17 cellular contexts compared by ENCODE assay signal in the genomic region with DNA sequence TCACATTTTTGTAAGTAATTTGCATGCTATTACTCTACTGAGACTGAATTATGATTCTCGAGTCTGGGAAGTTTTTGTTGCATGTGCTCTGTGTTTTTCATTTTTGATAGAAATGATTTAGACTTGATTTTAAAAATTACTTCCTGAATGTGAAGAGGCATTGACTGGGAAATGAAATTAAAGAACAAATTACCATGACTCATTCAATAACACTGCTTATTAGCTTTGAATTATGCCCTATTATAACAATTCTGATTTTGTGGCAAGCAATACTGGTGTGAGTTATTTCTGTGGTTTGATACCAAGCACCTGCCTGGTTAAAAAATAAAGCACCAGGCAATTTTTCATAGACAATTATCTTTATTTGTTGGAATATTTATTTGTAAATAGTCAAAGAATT. TPM values are rescaled to one million over a fixed set of nuclear protein-coding genes. Genes with fewer than 3 reads are reported as not detected.
DNase-seq lines count a peak whose midpoint lies in the region; ATAC-seq, FAIRE-seq and TF ChIP-seq lines count a peak whose summit lies in the region.
"Had no signal": no experiment of that assay in that cellular context is flagged by ENCODE, and none has a peak within 500 bp of the region (broad histone marks: within the 10 kb centered on the region; RNA-seq: fewer than 3 reads in every experiment).

No MANE protein-coding gene starts in this region.

- H3K4me2 ChIP-seq in HCT116 (ENCODE audit: low read length) = peak overlapping the region; percentile 41
- H3K4me2 ChIP-seq in keratinocyte (ENCODE audit: control insufficient read depth, extremely low read depth, insufficient read depth, low read depth, low read length) = no peak overlapping the region

- TF ChIP-seq POLR2A in HCT116 (IDR thresholded peaks at IDR 0.05; ENCODE audit: borderline replicate concordance, extremely low read depth, insufficient read depth, insufficient read length) (no peak), GM12892 (IDR thresholded peaks at IDR 0.05; ENCODE audit: low read depth, low read length) (no peak)

- RAD21 ChIA-PET in HCT116 (lab: Charles Lee; ENCODE audit: low non-redundant PET in 1 of 2, low total read pairs in 2 of 2, uncharacterized antibody in 2 of 2, unreplicated experiment in 2 of 2) = no interaction called here

- TF ChIP-seq RAD21 in HCT116 (IDR thresholded peaks at IDR 0.05; ENCODE audit: low read depth) = no peak

- FAIRE-seq in keratinocyte (lab: Jason Lieb, UNC) = no peak
- FAIRE-seq in GM19239 (lab: Jason Lieb, UNC) = no peak
- FAIRE-seq in GM12892 (lab: Jason Lieb, UNC) = no peak

- TF ChIP-seq CTCF in HCT116 (IDR thresholded peaks at IDR 0.05 in 2 of 3, conservative IDR thresholded peaks at IDR 0.05 in 1 of 3; ENCODE audit: borderline replicate concordance in 1 of 3, insufficient read depth in 1 of 3, low read depth in 2 of 3, low read length in 2 of 3) = no peak
- TF ChIP-seq CTCF in ascending aorta (IDR thresholded peaks at IDR 0.05) = no peak
- no peak for TF ChIP-seq CTCF in keratinocyte (optimal IDR thresholded peaks at IDR 0.05 in 1 of 3, IDR thresholded peaks at IDR 0.05 in 1 of 3, conservative IDR thresholded peaks at IDR 0.05 in 1 of 3; ENCODE audit: extremely low read depth in 1 of 3, insufficient read depth in 2 of 3, low read length in 3 of 3)

- H4K20me1 ChIP-seq in HCT116 (ENCODE audit: insufficient read depth) (no peaks in the 10 kb centered on the region), keratinocyte (ENCODE audit: control insufficient read depth, extremely low read depth, insufficient read depth, low read length) (no peaks in the 10 kb centered on the region)

- peaks cover 2% of the 10 kb centered on the region for H3K9me1 ChIP-seq in keratinocyte (ENCODE audit: control insufficient read depth, extremely low read depth, insufficient read depth, low read length)

- no peaks in the 10 kb centered on the region for H3K27me3 ChIP-seq in HCT116 (ENCODE audit: insufficient read depth, low read length)
- no peaks in the 10 kb centered on the region for H3K27me3 ChIP-seq in ascending aorta
- H3K27me3 ChIP-seq in keratinocyte (ENCODE audit: control insufficient read depth, extremely low read depth, insufficient read depth, low read length) = no peaks in the 10 kb centered on the region
- H3K27me3 ChIP-seq in subcutaneous abdominal adipose tissue (ENCODE audit: control insufficient read depth in 5 of 5, insufficient read depth in 4 of 5, low read length in 5 of 5) = no peaks in the 10 kb centered on the region

- dilution Hi-C loops in keratinocyte (cut with MboI; ENCODE audit: extremely low pct_ligation_motif_present, low sequenced_read_pairs) = no loop called here

- H3K4me1 ChIP-seq in HCT116 (ENCODE audit: control insufficient read depth in 1 of 2, insufficient read depth in 2 of 2, low read length in 2 of 2) (peaks cover 29 to 41% of the 10 kb centered on the region in 2 experiments), ascending aorta (peaks cover 4 to 35% of the 10 kb centered on the region in 2 donors), keratinocyte (ENCODE audit: control insufficient read depth, extremely low read depth, insufficient read depth, low read length) (peaks cover 12% of the 10 kb centered on the region), subcutaneous abdominal adipose tissue (ENCODE audit: control insufficient read depth in 5 of 5, insufficient read depth in 5 of 5, low read length in 5 of 5) (peaks cover 0 to 9% (median 8%) of the 10 kb centered on the region in 5 donors)

- CTCF ChIA-PET in HCT116 (lab: Charles Lee) = interaction anchor here (1.3 to 1.4 kb wide), 2 partner anchors 15 to 20 kb away, joined by 3 to 10 read pairs; no protein-coding TSS in a partner anchor

- intact Hi-C loops in HCT116 (cut with micrococcal nuclease) (loop anchor here (1.0 kb wide), 1 partner anchor 417 kb away; no protein-coding TSS in a partner anchor), ascending aorta (cut with DNase I) (loop anchor here (5.0 to 10.0 kb wide), 2 partner anchors 274 to 917 kb away; partner anchors contain the start of genes DOCK4, IMMP2L and ZNF277)

- H3K4me3 ChIP-seq in HCT116 (replicated peaks in 1 of 2; ENCODE audit: low read depth in 1 of 2, low read length in 2 of 2) (no peak overlapping the region), ascending aorta (no peak overlapping the region), keratinocyte (ENCODE audit: control insufficient read depth in 2 of 3, extremely low read depth in 1 of 3, insufficient read depth in 2 of 3, low read depth in 1 of 3, low read length in 3 of 3) (no peak overlapping the region), subcutaneous abdominal adipose tissue (ENCODE audit: low read depth in 1 of 5, low read length in 5 of 5) (no peak overlapping the region)

- H2AFZ ChIP-seq in HCT116 (ENCODE audit: low read depth, low read length, poor library complexity, severe bottlenecking) = no peak overlapping the region
- no peak overlapping the region for H2AFZ ChIP-seq in keratinocyte (ENCODE audit: control insufficient read depth, low read length)

- H3K79me2 ChIP-seq in HCT116 (ENCODE audit: insufficient read depth, low read length) (no peaks in the 10 kb centered on the region), keratinocyte (ENCODE audit: control insufficient read depth, insufficient read depth, low read length) (no peaks in the 10 kb centered on the region)

- H3K9me2 ChIP-seq in HCT116 (ENCODE audit: insufficient read depth) = no peaks in the 10 kb centered on the region

- no peak for DNase-seq in HCT116 (ENCODE audit: low read depth, low spot score)
- no peak for DNase-seq in ascending aorta (ENCODE audit: low spot score in 2 of 2)
- DNase-seq in keratinocyte (ENCODE audit: low read depth, low spot score) = no peak
- no peak for DNase-seq in GM19239 (ENCODE audit: insufficient read length, low spot score)
- no peak for DNase-seq in NCI-H187 treated with DMSO at 0.1 percent for 48 hours (lab: John Stamatoyannopoulos, UW)
- DNase-seq in GM12892 (ENCODE audit: insufficient read length) = no peak
- no peak for DNase-seq in SKM-1 (lab: John Stamatoyannopoulos, UW; ENCODE audit: unreplicated experiment)
- DNase-seq: activated naive CD4-positive, alpha-beta T cell treated with Interleukin-2 at 50 U/mL for 16 hours; DMS79; glutamatergic neuron; H7; naive B cell; NCI-H69; stimulated activated CD4-positive, alpha-beta T cell treated with anti-CD3 and anti-CD28 coated beads, Interleukin-2, amount 100 ng/mL, for 48 hours; stimulated activated CD8-positive, alpha-beta memory T cell treated with anti-CD3 and anti-CD28 coated beads, Interleukin-4, amount 100 ng/mL, for 48 hours had no signal

- H3K9ac ChIP-seq in HCT116 (ENCODE audit: low read length) (no peak overlapping the region), keratinocyte (ENCODE audit: control insufficient read depth, extremely low read depth, insufficient read depth, low read length) (no peak overlapping the region), subcutaneous abdominal adipose tissue (ENCODE audit: low read length in 5 of 5) (no peak overlapping the region)

- H3K27ac ChIP-seq in HCT116 (ENCODE audit: low read depth, low read length) = no peak overlapping the region
- peak overlapping the region; percentile 59 to 81 for H3K27ac ChIP-seq in ascending aorta
- H3K27ac ChIP-seq in keratinocyte (ENCODE audit: control insufficient read depth, insufficient read depth, low read length) = peak overlapping the region; percentile 6
- H3K27ac ChIP-seq in subcutaneous abdominal adipose tissue (ENCODE audit: low read depth, low read length) = peak overlapping the region; percentile 7

- POLR2A ChIA-PET in HCT116 (lab: Charles Lee) = interaction anchor here (3.7 kb wide), 1 partner anchor 31 kb away, joined by 18 read pairs; the partner anchor contains the start of gene IFRD1

- ATAC-seq in HCT116 = no peak
- ATAC-seq: activated CD4-positive, CD25-positive, alpha-beta regulatory T cell treated with anti-CD3 and anti-CD28 coated beads, Interleukin-2, amount 50 U/mL, for 24 hours had no signal

- BruUV-seq in HCT116 (replicated peaks; lab: Mats Ljungman, UMichigan) = no TSS peak

- H3K36me3 ChIP-seq in HCT116 (ENCODE audit: control insufficient read depth in 1 of 2, insufficient read depth in 2 of 2, low read length in 2 of 2) (no peaks in the 10 kb centered on the region), ascending aorta (peaks cover 6 to 9% of the 10 kb centered on the region in 2 donors), keratinocyte (ENCODE audit: control insufficient read depth in 2 of 2, extremely low read depth in 1 of 2, insufficient read depth in 2 of 2, low read length in 2 of 2) (peaks cover 0 to 3% of the 10 kb centered on the region in 2 experiments), subcutaneous abdominal adipose tissue (ENCODE audit: control insufficient read depth in 5 of 5, insufficient read depth in 5 of 5, low read length in 5 of 5) (peaks cover under 1 to 14% (median 6%) of the 10 kb centered on the region in 5 donors)

- H3K9me3 ChIP-seq in HCT116 (ENCODE audit: control insufficient read depth in 1 of 2, insufficient read depth in 1 of 2, low read depth in 1 of 2, low read length in 2 of 2) (no peaks in the 10 kb centered on the region), ascending aorta (no peaks in the 10 kb centered on the region), keratinocyte (ENCODE audit: control insufficient read depth, low read depth, low read length) (no peaks in the 10 kb centered on the region), subcutaneous abdominal adipose tissue (ENCODE audit: control insufficient read depth in 5 of 5, low read length in 5 of 5) (no peaks in the 10 kb centered on the region)

RNA-seq across cellular contexts. Expression of gene LSMEM1, which starts 0.5 kb away (rescaled TPM):
- 1.6 TPM for total RNA-seq in HCT116 (2021; ENCODE audit: unreplicated experiment)
- 0.25 and 0.26 TPM in 2 replicates for polyA plus RNA-seq in HCT116 (2012)
- total RNA-seq in ascending aorta = not detected
- 0.42 to 1.2 TPM (median 0.86 TPM) in 3 replicates for polyA plus RNA-seq in keratinocyte
- polyA plus RNA-seq in keratinocyte (2011; ENCODE audit: low read depth) = 17.7 TPM
- 0.34 and 0.39 TPM in 2 replicates for polyA plus RNA-seq in keratinocyte (2011; cell fraction: cytosol; rRNA removed)
- polyA plus RNA-seq in keratinocyte (2011; cell fraction: nucleus; rRNA removed) = 2.3 and 5.0 TPM in 2 replicates
- polyA plus RNA-seq in keratinocyte (2012; ENCODE audit: low replicate concordance) = 0.42 and 8.3 TPM in 2 replicates
- polyA minus RNA-seq in keratinocyte = 0.40 to 1.7 TPM in 2 of 3 replicates, not detected in the other
- polyA minus RNA-seq in keratinocyte (2011; cell fraction: cytosol; rRNA and poly(A)+ RNA removed) = not detected
- 1.9 and 4.5 TPM in 2 replicates for polyA minus RNA-seq in keratinocyte (2011; cell fraction: nucleus; rRNA and poly(A)+ RNA removed)
- 1.0 TPM for polyA plus RNA-seq in GM12892 (2012; ENCODE audit: missing spikeins)

RNA-seq across cellular contexts. Expression of gene IFRD1, which starts 31.1 kb away (rescaled TPM):
- total RNA-seq in HCT116 (2021; ENCODE audit: unreplicated experiment) (43.6 TPM), ascending aorta (35.1 TPM)
- polyA plus RNA-seq in HCT116 (2012) = 17.2 and 26.3 TPM in 2 replicates
- 21.0 to 38.3 TPM (median 28.6 TPM) in 3 replicates for polyA plus RNA-seq in keratinocyte
- 166 TPM for polyA plus RNA-seq in keratinocyte (2011; ENCODE audit: low read depth)
- 12.9 and 26.5 TPM in 2 replicates for polyA plus RNA-seq in keratinocyte (2011; cell fraction: cytosol; rRNA removed)
- 47.4 and 68.1 TPM in 2 replicates for polyA plus RNA-seq in keratinocyte (2011; cell fraction: nucleus; rRNA removed)
- polyA plus RNA-seq in keratinocyte (2012; ENCODE audit: low replicate concordance) = 16.4 and 93.2 TPM in 2 replicates
- polyA minus RNA-seq in keratinocyte = 3.8 to 28.9 TPM (median 14.3 TPM) in 3 replicates
- polyA minus RNA-seq in keratinocyte (2011; cell fraction: cytosol; rRNA and poly(A)+ RNA removed) = 8.1 TPM
- polyA minus RNA-seq in keratinocyte (2011; cell fraction: nucleus; rRNA and poly(A)+ RNA removed) = 36.2 and 46.7 TPM in 2 replicates
- 28.9 TPM for polyA plus RNA-seq in GM12892 (2012; ENCODE audit: missing spikeins)
